3 cellular contexts compared by ENCODE assay signal in genomic region chr1:20448626-20449215, GRCh38.
TF ChIP-seq lines count a peak whose summit lies in the region.

No MANE protein-coding gene starts in this region.

TF ChIP-seq in SK-N-SH, 30 proteins besides CTCF, POLR2A, EP300 and RAD21:
- TF ChIP-seq FOSL2 (IDR thresholded peaks at IDR 0.05; ENCODE audit: borderline replicate concordance, low read depth): no peak

TF ChIP-seq in SK-N-SH treated with all-trans-retinoic acid at 6 μM for 48 hours, 23 proteins besides CTCF, POLR2A, EP300 and RAD21:
- TF ChIP-seq CREB5 (CRISPR knock-in tag; IDR thresholded peaks at IDR 0.05; ENCODE audit: low read depth): no peak
- TF ChIP-seq TCF4 (CRISPR knock-in tag; IDR thresholded peaks at IDR 0.05; ENCODE audit: borderline replicate concordance): no peak
- TF ChIP-seq ZC3H10 (CRISPR knock-in tag; IDR thresholded peaks at IDR 0.05): no peak
- no peak for TF ChIP-seq BACH2 (CRISPR knock-in tag; IDR thresholded peaks at IDR 0.05; ENCODE audit: borderline replicate concordance)
- TF ChIP-seq, protein P1, sequence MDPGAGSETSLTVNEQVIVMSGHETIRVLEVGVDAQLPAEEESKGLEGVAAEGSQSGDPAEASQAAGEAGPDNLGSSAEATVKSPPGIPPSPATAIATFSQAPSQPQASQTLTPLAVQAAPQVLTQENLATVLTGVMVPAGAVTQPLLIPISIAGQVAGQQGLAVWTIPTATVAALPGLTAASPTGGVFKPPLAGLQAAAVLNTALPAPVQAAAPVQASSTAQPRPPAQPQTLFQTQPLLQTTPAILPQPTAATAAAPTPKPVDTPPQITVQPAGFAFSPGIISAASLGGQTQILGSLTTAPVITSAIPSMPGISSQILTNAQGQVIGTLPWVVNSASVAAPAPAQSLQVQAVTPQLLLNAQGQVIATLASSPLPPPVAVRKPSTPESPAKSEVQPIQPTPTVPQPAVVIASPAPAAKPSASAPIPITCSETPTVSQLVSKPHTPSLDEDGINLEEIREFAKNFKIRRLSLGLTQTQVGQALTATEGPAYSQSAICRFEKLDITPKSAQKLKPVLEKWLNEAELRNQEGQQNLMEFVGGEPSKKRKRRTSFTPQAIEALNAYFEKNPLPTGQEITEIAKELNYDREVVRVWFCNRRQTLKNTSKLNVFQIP (CRISPR knock-in tag; IDR thresholded peaks at IDR 0.05; ENCODE audit: borderline replicate concordance, low read depth): no peak
- no peak for TF ChIP-seq OSR1 (CRISPR knock-in tag; IDR thresholded peaks at IDR 0.05)

TF ChIP-seq in neural cell, 6 proteins besides CTCF, POLR2A, EP300 and RAD21:
- TF ChIP-seq POLR2AphosphoS5 (IDR thresholded peaks at IDR 0.05): no peak
- peak; percentile 20 for TF ChIP-seq SMC3 (conservative IDR thresholded peaks at IDR 0.05; ENCODE audit: poor library complexity)
